17 cellular contexts compared by ENCODE assay signal in genomic region chr11:126185200-126186030, GRCh38.
"Had no signal": no experiment of that assay in that cellular context is flagged by ENCODE, and none has a peak within 500 bp of the region (broad histone marks: within the 10 kb centered on the region; RNA-seq: fewer than 3 reads in every experiment).

No MANE protein-coding gene starts in this region.

- DNase-seq: activated CD4-positive, CD25-positive, alpha-beta regulatory T cell treated with anti-CD3 and anti-CD28 coated beads, Interleukin-2, amount 50 U/mL, for 72 hours; activated naive CD4-positive, alpha-beta T cell; activated T-cell treated with anti-CD3 and anti-CD28 coated beads for 4 hours; cerebellar nuclear complex; effector CD8-positive, alpha-beta T cell; foreskin fibroblast; hypothalamus; kidney glomerular epithelial cell; mesendoderm; stimulated activated CD4-positive, alpha-beta T cell treated with anti-CD3 and anti-CD28 coated beads, Interleukin-4, amount 100 ng/mL, for 4 hours; stimulated activated CD8-positive, alpha-beta memory T cell treated with anti-CD3 and anti-CD28 coated beads, Interleukin-4, amount 100 ng/mL, for 48 hours; stimulated activated naive CD4-positive, alpha-beta T cell treated with Interleukin-2 at 50 U/mL for 16 hours; upper lobe of right lung had no signal

- H3K27me3 ChIP-seq: pancreas, suprapubic skin, upper lobe of right lung had no signal

- FAIRE-seq: endothelial cell of umbilical vein, pancreas had no signal

- H3K27ac ChIP-seq: pancreas, suprapubic skin, upper lobe of right lung had no signal

- H3K4me1 ChIP-seq: pancreas, suprapubic skin, upper lobe of right lung had no signal

- H3K4me3 Mint-ChIP-seq: neural crest cell had no signal

- H3K36me3 ChIP-seq: pancreas, upper lobe of right lung had no signal

- H3K4me3 ChIP-seq: pancreas, suprapubic skin, upper lobe of right lung had no signal

- H3K9me3 ChIP-seq: pancreas, suprapubic skin, upper lobe of right lung had no signal
